Comparison of ENCODE assay signal across 33 cellular contexts in genomic region chrX:52359614-52360232, GRCh38. TPM values are rescaled to one million over a fixed set of nuclear protein-coding genes. Genes with fewer than 3 reads are reported as not detected.
A peak's percentile ranks its signal among the peaks of the same experiment; 100 is the strongest.
DNase-seq lines count a peak whose midpoint lies in the region; ATAC-seq and TF ChIP-seq lines count a peak whose summit lies in the region.
"Had no signal": no experiment of that assay in that cellular context is flagged by ENCODE, and none has a peak within 500 bp of the region (broad histone marks: within the 10 kb centered on the region; RNA-seq: fewer than 3 reads in every experiment).

No MANE protein-coding gene starts in this region.

- no peaks in the 10 kb centered on the region for H3K9me3 ChIP-seq in right atrium auricular region
- H3K9me3 ChIP-seq: A549, gastroesophageal sphincter, ovary had no signal

- TF ChIP-seq CTCF in right atrium auricular region (IDR thresholded peaks at IDR 0.05), result no peak

- H3K4me3 ChIP-seq in right atrium auricular region, result no peak overlapping the region
- H3K4me3 ChIP-seq: A549, gastroesophageal sphincter, ovary had no signal

- intact Hi-C loops in left cardiac atrium (cut with DNase I), result no loop called here

- H3K4me3 Mint-ChIP-seq in activated CD8-positive, alpha-beta memory T cell treated with anti-CD3 and anti-CD28 coated beads, Interleukin-2, amount 10 ng/mL, durations not matched to agents 7 days and 5 days, result no peak overlapping the region
- H3K4me3 Mint-ChIP-seq: activated CD4-positive, alpha-beta T cell treated with anti-CD3 and anti-CD28 coated beads, Interleukin-2, amount 10 ng/mL, durations not matched to agents 24 days and 14 days; activated naive CD8-positive, alpha-beta T cell; CD4-positive, alpha-beta T cell; effector memory CD8-positive, alpha-beta T cell; stimulated activated naive B cell treated with anti-CD40 and anti-IgM and Interleukin-4, amounts not matched to agents 10 μg/mL and 1 μg/mL and 100 μg/mL, for 72 hours; T-cell; WTC11 had no signal

- no peaks in the 10 kb centered on the region for H3K36me3 Mint-ChIP-seq in activated CD8-positive, alpha-beta memory T cell treated with anti-CD3 and anti-CD28 coated beads, Interleukin-2, amount 10 ng/mL, durations not matched to agents 7 days and 5 days
- H3K36me3 Mint-ChIP-seq: activated naive CD8-positive, alpha-beta T cell; stimulated activated naive B cell treated with anti-CD40 and anti-IgM and Interleukin-4, amounts not matched to agents 10 μg/mL and 1 μg/mL and 100 μg/mL, for 72 hours; T-cell; WTC11 had no signal

- H3K27me3 ChIP-seq in right atrium auricular region, result no peaks in the 10 kb centered on the region
- H3K27me3 ChIP-seq: gastroesophageal sphincter, ovary had no signal

- no peaks in the 10 kb centered on the region for H3K36me3 ChIP-seq in right atrium auricular region
- H3K36me3 ChIP-seq: gastroesophageal sphincter, ovary had no signal

- H3K27ac Mint-ChIP-seq in activated CD8-positive, alpha-beta memory T cell treated with anti-CD3 and anti-CD28 coated beads, Interleukin-2, amount 10 ng/mL, durations not matched to agents 7 days and 5 days, result no peak overlapping the region
- H3K27ac Mint-ChIP-seq: activated CD4-positive, alpha-beta T cell treated with anti-CD3 and anti-CD28 coated beads, Interleukin-2, amount 10 ng/mL, durations not matched to agents 24 days and 14 days; activated naive CD8-positive, alpha-beta T cell; CD4-positive, alpha-beta T cell; effector memory CD8-positive, alpha-beta T cell; stimulated activated naive B cell treated with anti-CD40 and anti-IgM and Interleukin-4, amounts not matched to agents 10 μg/mL and 1 μg/mL and 100 μg/mL, for 72 hours; T-cell; WTC11 had no signal

- peaks cover 17% of the 10 kb centered on the region for H3K27me3 Mint-ChIP-seq in activated CD8-positive, alpha-beta memory T cell treated with anti-CD3 and anti-CD28 coated beads, Interleukin-2, amount 10 ng/mL, durations not matched to agents 7 days and 5 days
- H3K27me3 Mint-ChIP-seq: effector memory CD8-positive, alpha-beta T cell had no signal

- no peak for DNase-seq in left cardiac atrium
- no peak for DNase-seq in right atrium auricular region (ENCODE audit: low spot score)
- peak; percentile 17 for DNase-seq in amniotic epithelial cell (ENCODE audit: low read depth)
- DNase-seq in fibroblast of the conjunctiva (ENCODE audit: low read depth), result peak; percentile 6
- no peak for DNase-seq in NCI-H128 (lab: John Stamatoyannopoulos, UW; ENCODE audit: unreplicated experiment)
- no peak for DNase-seq in NCI-H146 (lab: John Stamatoyannopoulos, UW)
- DNase-seq in activated CD8-positive, alpha-beta memory T cell treated with anti-CD3 and anti-CD28 coated beads, Interleukin-2, amount 10 ng/mL, durations not matched to agents 7 days and 5 days, result no peak
- DNase-seq: activated CD4-positive, alpha-beta T cell treated with anti-CD3 and anti-CD28 coated beads, Interleukin-2, amount 10 ng/mL, durations not matched to agents 24 days and 14 days; activated CD8-positive, alpha-beta memory T cell treated with anti-CD3 and anti-CD28 coated beads for 24 hours; activated effector memory CD4-positive, alpha-beta T cell treated with Interleukin-2 at 50 U/mL for 16 hours; aorta; caudate nucleus; CD4-positive, alpha-beta T cell; cortex of kidney; effector memory CD8-positive, alpha-beta T cell; EL; left colon; NCI-H1436 treated with DMSO at 0.1 percent for 48 hours; NCI-H226; NCI-H69; ovary; small intestine; stimulated activated naive B cell treated with anti-CD40 and anti-IgM and Interleukin-4, amounts not matched to agents 10 μg/mL and 1 μg/mL and 100 μg/mL, for 72 hours; T-cell had no signal

- H3K4me1 Mint-ChIP-seq in activated CD8-positive, alpha-beta memory T cell treated with anti-CD3 and anti-CD28 coated beads, Interleukin-2, amount 10 ng/mL, durations not matched to agents 7 days and 5 days, result no peaks in the 10 kb centered on the region
- H3K4me1 Mint-ChIP-seq: activated CD4-positive, alpha-beta T cell treated with anti-CD3 and anti-CD28 coated beads, Interleukin-2, amount 10 ng/mL, durations not matched to agents 24 days and 14 days; stimulated activated naive B cell treated with anti-CD40 and anti-IgM and Interleukin-4, amounts not matched to agents 10 μg/mL and 1 μg/mL and 100 μg/mL, for 72 hours; T-cell; WTC11 had no signal

- H3K4me1 ChIP-seq in right atrium auricular region, result no peaks in the 10 kb centered on the region
- H3K4me1 ChIP-seq: A549, gastroesophageal sphincter had no signal

- CTCF ChIA-PET in activated CD8-positive, alpha-beta memory T cell treated with anti-CD3 and anti-CD28 coated beads, Interleukin-2, amount 10 ng/mL, durations not matched to agents 7 days and 5 days (lab: Charles Lee), result no interaction called here

- peak; percentile 46 to 57 for ATAC-seq in left cardiac atrium
- ATAC-seq in activated CD8-positive, alpha-beta memory T cell treated with anti-CD3 and anti-CD28 coated beads, Interleukin-2, amount 10 ng/mL, durations not matched to agents 7 days and 5 days, result no peak
- ATAC-seq in HG02840 (IDR thresholded peaks at IDR 0.05; ENCODE audit: low FRiP score, unreplicated experiment), result no peak
- ATAC-seq: A549; effector memory CD8-positive, alpha-beta T cell; gastroesophageal sphincter; left colon; stimulated activated naive B cell treated with anti-CD40 and anti-IgM and Interleukin-4, amounts not matched to agents 10 μg/mL and 1 μg/mL and 100 μg/mL, for 72 hours; T-cell; WTC11 had no signal

- no peaks in the 10 kb centered on the region for H3K9me3 Mint-ChIP-seq in activated CD8-positive, alpha-beta memory T cell treated with anti-CD3 and anti-CD28 coated beads, Interleukin-2, amount 10 ng/mL, durations not matched to agents 7 days and 5 days (ENCODE audit: low read depth)
- H3K9me3 Mint-ChIP-seq: activated CD4-positive, alpha-beta T cell treated with anti-CD3 and anti-CD28 coated beads, Interleukin-2, amount 10 ng/mL, durations not matched to agents 24 days and 14 days; CD4-positive, alpha-beta T cell; effector memory CD8-positive, alpha-beta T cell; stimulated activated naive B cell treated with anti-CD40 and anti-IgM and Interleukin-4, amounts not matched to agents 10 μg/mL and 1 μg/mL and 100 μg/mL, for 72 hours; T-cell; WTC11 had no signal

- H3K27ac ChIP-seq in right atrium auricular region, result no peak overlapping the region
- H3K27ac ChIP-seq: A549, gastroesophageal sphincter, ovary had no signal

RNA-seq across cellular contexts. Expression of gene XAGE2, which starts 9.1 kb away (rescaled TPM):
- not detected for total RNA-seq in left cardiac atrium
- total RNA-seq in right atrium auricular region, result not detected
- not detected for total RNA-seq in activated CD8-positive, alpha-beta memory T cell treated with anti-CD3 and anti-CD28 coated beads, Interleukin-2, amount 10 ng/mL, durations not matched to agents 7 days and 5 days
- total RNA-seq: activated CD4-positive, alpha-beta T cell treated with anti-CD3 and anti-CD28 coated beads, Interleukin-2, amount 10 ng/mL, durations not matched to agents 24 days and 14 days; aorta; CD4-positive, alpha-beta T cell; gastroesophageal sphincter; HT-29; left colon; ovary; SK-MEL-5; T-cell; temporal lobe; ureter; WTC11 had no signal

Comparison
In these comparisons a context has a peak if more than half of its experiments do, and no peak if none do; other contexts are left out.
1. ATAC-seq: peak in left cardiac atrium (2 of 2); none in activated CD8-positive, alpha-beta memory T cell treated with anti-CD3 and anti-CD28 coated beads, Interleukin-2, amount 10 ng/mL, durations not matched to agents 7 days and 5 days (single experiment) and HG02840 (single experiment).
2. DNase-seq: peak in amniotic epithelial cell (single experiment) and fibroblast of the conjunctiva (single experiment); none in left cardiac atrium (single experiment), right atrium auricular region (single experiment), NCI-H128 (single experiment), NCI-H146 (single experiment) and activated CD8-positive, alpha-beta memory T cell treated with anti-CD3 and anti-CD28 coated beads, Interleukin-2, amount 10 ng/mL, durations not matched to agents 7 days and 5 days (single experiment).